In genomic region chr16:68490358-68490757, GRCh38 we compare ENCODE assay signal across 13 cellular contexts. TPM values are rescaled to one million over a fixed set of nuclear protein-coding genes. Genes with fewer than 3 reads are reported as not detected.
"Had no signal": no experiment of that assay in that cellular context is flagged by ENCODE, and none has a peak within 500 bp of the region (broad histone marks: within the 10 kb centered on the region; RNA-seq: fewer than 3 reads in every experiment).

No MANE protein-coding gene starts in this region.

- H3K4me2 ChIP-seq: smooth muscle cell had no signal

- H3K4me3 ChIP-seq: coronary artery, gastrocnemius medialis, smooth muscle cell, upper lobe of left lung had no signal

- H3K36me3 ChIP-seq: gastrocnemius medialis, neutrophil, upper lobe of left lung had no signal

- ATAC-seq: gastrocnemius medialis; left ventricle myocardium superior; stimulated activated effector memory CD8-positive, alpha-beta T cell treated with anti-CD3 and anti-CD28 coated beads, Interleukin-12 subunit alpha, Interleukin-12 subunit beta, amount 100 ng/mL, for 72 hours had no signal

- DNase-seq: activated CD4-positive, alpha-beta memory T cell treated with anti-CD3 and anti-CD28 coated beads for 36 hours; activated T-cell treated with anti-CD3 and anti-CD28 coated beads, Interleukin-2, amount 50 U/mL, for 48 hours; effector CD4-positive, alpha-beta T cell; left ventricle myocardium superior; mesenchymal stem cell; right cardiac atrium had no signal

- H3K4me1 ChIP-seq: gastrocnemius medialis had no signal

- H3K27me3 ChIP-seq: gastrocnemius medialis, neutrophil, upper lobe of left lung had no signal

- H3K27ac ChIP-seq: coronary artery, gastrocnemius medialis, neutrophil, upper lobe of left lung had no signal

- H3K9me3 ChIP-seq: gastrocnemius medialis, neutrophil, upper lobe of left lung had no signal

RNA-seq across cellular contexts. Expression of gene SMPD3, which starts 42.0 kb away (rescaled TPM):
- total RNA-seq: cardiac septum had no signal
